28 cellular contexts compared by ENCODE assay signal in genomic region chr2:178469219-178469849, GRCh38.
"Had no signal": no experiment of that assay in that cellular context is flagged by ENCODE, and none has a peak within 500 bp of the region (broad histone marks: within the 10 kb centered on the region; RNA-seq: fewer than 3 reads in every experiment).

No MANE protein-coding gene starts in this region.

- H3K9me3 ChIP-seq: lower lobe of right lung, neutrophil, ovary, right atrium auricular region, stomach, testis, thyroid gland, transverse colon, upper lobe of left lung, vagina had no signal

- H3K27me3 Mint-ChIP-seq: naive thymus-derived CD8-positive, alpha-beta T cell; progenitor cell of endocrine pancreas; stimulated activated naive B cell treated with anti-CD40 and anti-IgM and Interleukin-4, amounts not matched to agents 10 μg/mL and 1 μg/mL and 100 μg/mL, for 72 hours had no signal

- H3K27me3 ChIP-seq: hepatocyte, neural progenitor cell, neutrophil, ovary, right atrium auricular region, stomach, testis, thyroid gland, transverse colon, upper lobe of left lung, vagina had no signal

- H3K36me3 ChIP-seq: neural progenitor cell, neutrophil, ovary, thyroid gland, transverse colon had no signal

- H3K4me3 ChIP-seq: hepatocyte, lower lobe of right lung, neural progenitor cell, ovary, right atrium auricular region, skin epidermis, stomach, testis, thyroid gland, transverse colon, upper lobe of left lung, vagina had no signal

- H3K4me3 Mint-ChIP-seq: naive thymus-derived CD8-positive, alpha-beta T cell; nephron; neural progenitor cell; stimulated activated naive B cell treated with anti-CD40 and anti-IgM and Interleukin-4, amounts not matched to agents 10 μg/mL and 1 μg/mL and 100 μg/mL, for 72 hours had no signal

- DNase-seq: islet precursor cell; left ventricle myocardium superior; lower lobe of right lung; mammary epithelial cell; mesenchymal stem cell; naive thymus-derived CD8-positive, alpha-beta T cell; occipital lobe; ovary; stimulated activated CD4-positive, alpha-beta T cell treated with anti-CD3 and anti-CD28 coated beads, Interleukin-12 subunit alpha, Interleukin-12 subunit beta, amount 100 ng/mL, for 4 hours; stimulated activated CD4-positive, alpha-beta T cell treated with anti-CD3 and anti-CD28 coated beads, Interleukin-15, amount 100 ng/mL, for 24 hours; stimulated activated CD4-positive, alpha-beta T cell treated with anti-CD3 and anti-CD28 coated beads, Interleukin-2, amount 100 ng/mL, for 24 hours; stimulated activated CD4-positive, alpha-beta T cell treated with anti-CD3 and anti-CD28 coated beads, Interleukin-4, amount 100 ng/mL, for 1 hour; stimulated activated naive B cell treated with anti-CD40 and anti-IgM and Interleukin-4, amounts not matched to agents 10 μg/mL and 1 μg/mL and 100 μg/mL, for 72 hours; stimulated activated naive CD8-positive, alpha-beta T cell treated with anti-CD3 and anti-CD28 coated beads, Interleukin-15, Interleukin-2, amounts not matched to agents 100 U/mL and 50 U/mL, for 24 hours; stomach; testis; thyroid gland; transverse colon; upper lobe of left lung had no signal

- H3K27ac Mint-ChIP-seq: naive thymus-derived CD8-positive, alpha-beta T cell; nephron; neural progenitor cell; stimulated activated naive B cell treated with anti-CD40 and anti-IgM and Interleukin-4, amounts not matched to agents 10 μg/mL and 1 μg/mL and 100 μg/mL, for 72 hours had no signal

- H3K27ac ChIP-seq: hepatocyte, lower lobe of right lung, neural progenitor cell, neutrophil, ovary, right atrium auricular region, skin epidermis, stomach, testis, thyroid gland, transverse colon, upper lobe of left lung, vagina had no signal

- H3K4me1 Mint-ChIP-seq: neural progenitor cell; stimulated activated naive B cell treated with anti-CD40 and anti-IgM and Interleukin-4, amounts not matched to agents 10 μg/mL and 1 μg/mL and 100 μg/mL, for 72 hours had no signal

- H3K9me3 Mint-ChIP-seq: naive thymus-derived CD8-positive, alpha-beta T cell; nephron; neural progenitor cell; stimulated activated naive B cell treated with anti-CD40 and anti-IgM and Interleukin-4, amounts not matched to agents 10 μg/mL and 1 μg/mL and 100 μg/mL, for 72 hours had no signal

- H3K4me1 ChIP-seq: lower lobe of right lung, neural progenitor cell, right atrium auricular region, stomach, testis, thyroid gland, transverse colon, upper lobe of left lung had no signal

- ATAC-seq: left ventricle myocardium superior; lower lobe of right lung; naive thymus-derived CD8-positive, alpha-beta T cell; sciatic nerve; stimulated activated naive B cell treated with anti-CD40 and anti-IgM and Interleukin-4, amounts not matched to agents 10 μg/mL and 1 μg/mL and 100 μg/mL, for 72 hours; stimulated activated naive CD8-positive, alpha-beta T cell treated with anti-CD3 and anti-CD28 coated beads, Interleukin-15, Interleukin-2, amounts not matched to agents 100 U/mL and 50 U/mL, for 24 hours had no signal
